ENCODE assay signal across 1 cellular context in the genomic region with DNA sequence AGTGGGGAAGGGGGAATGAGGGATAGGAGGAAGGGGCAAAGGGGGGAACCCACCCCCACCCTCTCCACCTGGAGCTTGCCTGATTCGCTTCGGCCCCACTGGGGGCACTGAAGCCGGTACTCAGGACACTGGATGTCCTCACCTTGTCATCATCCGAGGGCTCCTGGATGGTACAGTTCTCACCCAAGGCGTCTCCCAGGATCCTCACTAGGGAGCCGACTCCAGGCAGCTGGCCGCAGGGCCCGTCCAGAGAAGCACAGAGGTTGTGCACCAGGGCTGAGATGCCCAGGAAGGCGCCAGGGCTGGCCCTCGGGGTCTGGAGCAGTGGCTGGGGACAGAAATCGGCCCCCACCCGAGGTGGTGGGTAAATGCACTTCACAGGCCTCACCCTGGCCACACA.
TF ChIP-seq lines count a peak whose summit lies in the region.

No MANE protein-coding gene starts in this region.

TF ChIP-seq in K562, 482 proteins besides CTCF, POLR2A, EP300 and RAD21 (continued from another document):
- TF ChIP-seq, protein P1, sequence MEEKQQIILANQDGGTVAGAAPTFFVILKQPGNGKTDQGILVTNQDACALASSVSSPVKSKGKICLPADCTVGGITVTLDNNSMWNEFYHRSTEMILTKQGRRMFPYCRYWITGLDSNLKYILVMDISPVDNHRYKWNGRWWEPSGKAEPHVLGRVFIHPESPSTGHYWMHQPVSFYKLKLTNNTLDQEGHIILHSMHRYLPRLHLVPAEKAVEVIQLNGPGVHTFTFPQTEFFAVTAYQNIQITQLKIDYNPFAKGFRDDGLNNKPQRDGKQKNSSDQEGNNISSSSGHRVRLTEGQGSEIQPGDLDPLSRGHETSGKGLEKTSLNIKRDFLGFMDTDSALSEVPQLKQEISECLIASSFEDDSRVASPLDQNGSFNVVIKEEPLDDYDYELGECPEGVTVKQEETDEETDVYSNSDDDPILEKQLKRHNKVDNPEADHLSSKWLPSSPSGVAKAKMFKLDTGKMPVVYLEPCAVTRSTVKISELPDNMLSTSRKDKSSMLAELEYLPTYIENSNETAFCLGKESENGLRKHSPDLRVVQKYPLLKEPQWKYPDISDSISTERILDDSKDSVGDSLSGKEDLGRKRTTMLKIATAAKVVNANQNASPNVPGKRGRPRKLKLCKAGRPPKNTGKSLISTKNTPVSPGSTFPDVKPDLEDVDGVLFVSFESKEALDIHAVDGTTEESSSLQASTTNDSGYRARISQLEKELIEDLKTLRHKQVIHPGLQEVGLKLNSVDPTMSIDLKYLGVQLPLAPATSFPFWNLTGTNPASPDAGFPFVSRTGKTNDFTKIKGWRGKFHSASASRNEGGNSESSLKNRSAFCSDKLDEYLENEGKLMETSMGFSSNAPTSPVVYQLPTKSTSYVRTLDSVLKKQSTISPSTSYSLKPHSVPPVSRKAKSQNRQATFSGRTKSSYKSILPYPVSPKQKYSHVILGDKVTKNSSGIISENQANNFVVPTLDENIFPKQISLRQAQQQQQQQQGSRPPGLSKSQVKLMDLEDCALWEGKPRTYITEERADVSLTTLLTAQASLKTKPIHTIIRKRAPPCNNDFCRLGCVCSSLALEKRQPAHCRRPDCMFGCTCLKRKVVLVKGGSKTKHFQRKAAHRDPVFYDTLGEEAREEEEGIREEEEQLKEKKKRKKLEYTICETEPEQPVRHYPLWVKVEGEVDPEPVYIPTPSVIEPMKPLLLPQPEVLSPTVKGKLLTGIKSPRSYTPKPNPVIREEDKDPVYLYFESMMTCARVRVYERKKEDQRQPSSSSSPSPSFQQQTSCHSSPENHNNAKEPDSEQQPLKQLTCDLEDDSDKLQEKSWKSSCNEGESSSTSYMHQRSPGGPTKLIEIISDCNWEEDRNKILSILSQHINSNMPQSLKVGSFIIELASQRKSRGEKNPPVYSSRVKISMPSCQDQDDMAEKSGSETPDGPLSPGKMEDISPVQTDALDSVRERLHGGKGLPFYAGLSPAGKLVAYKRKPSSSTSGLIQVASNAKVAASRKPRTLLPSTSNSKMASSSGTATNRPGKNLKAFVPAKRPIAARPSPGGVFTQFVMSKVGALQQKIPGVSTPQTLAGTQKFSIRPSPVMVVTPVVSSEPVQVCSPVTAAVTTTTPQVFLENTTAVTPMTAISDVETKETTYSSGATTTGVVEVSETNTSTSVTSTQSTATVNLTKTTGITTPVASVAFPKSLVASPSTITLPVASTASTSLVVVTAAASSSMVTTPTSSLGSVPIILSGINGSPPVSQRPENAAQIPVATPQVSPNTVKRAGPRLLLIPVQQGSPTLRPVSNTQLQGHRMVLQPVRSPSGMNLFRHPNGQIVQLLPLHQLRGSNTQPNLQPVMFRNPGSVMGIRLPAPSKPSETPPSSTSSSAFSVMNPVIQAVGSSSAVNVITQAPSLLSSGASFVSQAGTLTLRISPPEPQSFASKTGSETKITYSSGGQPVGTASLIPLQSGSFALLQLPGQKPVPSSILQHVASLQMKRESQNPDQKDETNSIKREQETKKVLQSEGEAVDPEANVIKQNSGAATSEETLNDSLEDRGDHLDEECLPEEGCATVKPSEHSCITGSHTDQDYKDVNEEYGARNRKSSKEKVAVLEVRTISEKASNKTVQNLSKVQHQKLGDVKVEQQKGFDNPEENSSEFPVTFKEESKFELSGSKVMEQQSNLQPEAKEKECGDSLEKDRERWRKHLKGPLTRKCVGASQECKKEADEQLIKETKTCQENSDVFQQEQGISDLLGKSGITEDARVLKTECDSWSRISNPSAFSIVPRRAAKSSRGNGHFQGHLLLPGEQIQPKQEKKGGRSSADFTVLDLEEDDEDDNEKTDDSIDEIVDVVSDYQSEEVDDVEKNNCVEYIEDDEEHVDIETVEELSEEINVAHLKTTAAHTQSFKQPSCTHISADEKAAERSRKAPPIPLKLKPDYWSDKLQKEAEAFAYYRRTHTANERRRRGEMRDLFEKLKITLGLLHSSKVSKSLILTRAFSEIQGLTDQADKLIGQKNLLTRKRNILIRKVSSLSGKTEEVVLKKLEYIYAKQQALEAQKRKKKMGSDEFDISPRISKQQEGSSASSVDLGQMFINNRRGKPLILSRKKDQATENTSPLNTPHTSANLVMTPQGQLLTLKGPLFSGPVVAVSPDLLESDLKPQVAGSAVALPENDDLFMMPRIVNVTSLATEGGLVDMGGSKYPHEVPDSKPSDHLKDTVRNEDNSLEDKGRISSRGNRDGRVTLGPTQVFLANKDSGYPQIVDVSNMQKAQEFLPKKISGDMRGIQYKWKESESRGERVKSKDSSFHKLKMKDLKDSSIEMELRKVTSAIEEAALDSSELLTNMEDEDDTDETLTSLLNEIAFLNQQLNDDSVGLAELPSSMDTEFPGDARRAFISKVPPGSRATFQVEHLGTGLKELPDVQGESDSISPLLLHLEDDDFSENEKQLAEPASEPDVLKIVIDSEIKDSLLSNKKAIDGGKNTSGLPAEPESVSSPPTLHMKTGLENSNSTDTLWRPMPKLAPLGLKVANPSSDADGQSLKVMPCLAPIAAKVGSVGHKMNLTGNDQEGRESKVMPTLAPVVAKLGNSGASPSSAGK (IDR thresholded peaks at IDR 0.05) = no peak
- TF ChIP-seq, protein P2, sequence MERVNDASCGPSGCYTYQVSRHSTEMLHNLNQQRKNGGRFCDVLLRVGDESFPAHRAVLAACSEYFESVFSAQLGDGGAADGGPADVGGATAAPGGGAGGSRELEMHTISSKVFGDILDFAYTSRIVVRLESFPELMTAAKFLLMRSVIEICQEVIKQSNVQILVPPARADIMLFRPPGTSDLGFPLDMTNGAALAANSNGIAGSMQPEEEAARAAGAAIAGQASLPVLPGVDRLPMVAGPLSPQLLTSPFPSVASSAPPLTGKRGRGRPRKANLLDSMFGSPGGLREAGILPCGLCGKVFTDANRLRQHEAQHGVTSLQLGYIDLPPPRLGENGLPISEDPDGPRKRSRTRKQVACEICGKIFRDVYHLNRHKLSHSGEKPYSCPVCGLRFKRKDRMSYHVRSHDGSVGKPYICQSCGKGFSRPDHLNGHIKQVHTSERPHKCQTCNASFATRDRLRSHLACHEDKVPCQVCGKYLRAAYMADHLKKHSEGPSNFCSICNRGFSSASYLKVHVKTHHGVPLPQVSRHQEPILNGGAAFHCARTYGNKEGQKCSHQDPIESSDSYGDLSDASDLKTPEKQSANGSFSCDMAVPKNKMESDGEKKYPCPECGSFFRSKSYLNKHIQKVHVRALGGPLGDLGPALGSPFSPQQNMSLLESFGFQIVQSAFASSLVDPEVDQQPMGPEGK (CRISPR knock-in tag; IDR thresholded peaks at IDR 0.05; ENCODE audit: borderline replicate concordance) = no peak
- TF ChIP-seq NFXL1 (CRISPR knock-in tag; IDR thresholded peaks at IDR 0.05) (no peak), ZBTB1 (CRISPR knock-in tag; IDR thresholded peaks at IDR 0.05; ENCODE audit: borderline replicate concordance, low read depth) (no peak), ZBTB17 (CRISPR knock-in tag; IDR thresholded peaks at IDR 0.05) (no peak), ZKSCAN8 (CRISPR knock-in tag; IDR thresholded peaks at IDR 0.05) (no peak), SAFB (IDR thresholded peaks at IDR 0.05; ENCODE audit: borderline replicate concordance, low read depth, low read length) (no peak), ZC3H8 (IDR thresholded peaks at IDR 0.05) (no peak), CBX2 (IDR thresholded peaks at IDR 0.05; ENCODE audit: insufficient read depth, low read length, poor library complexity, severe bottlenecking) (no peak), TAF1 (IDR thresholded peaks at IDR 0.05; ENCODE audit: control insufficient read depth, extremely low read depth, insufficient read depth, low read length, severe bottlenecking) (no peak), ARID2 (IDR thresholded peaks at IDR 0.05) (no peak), NFYB (IDR thresholded peaks at IDR 0.05; ENCODE audit: extremely low read depth, insufficient read length) (no peak)
- TF ChIP-seq, protein P3, sequence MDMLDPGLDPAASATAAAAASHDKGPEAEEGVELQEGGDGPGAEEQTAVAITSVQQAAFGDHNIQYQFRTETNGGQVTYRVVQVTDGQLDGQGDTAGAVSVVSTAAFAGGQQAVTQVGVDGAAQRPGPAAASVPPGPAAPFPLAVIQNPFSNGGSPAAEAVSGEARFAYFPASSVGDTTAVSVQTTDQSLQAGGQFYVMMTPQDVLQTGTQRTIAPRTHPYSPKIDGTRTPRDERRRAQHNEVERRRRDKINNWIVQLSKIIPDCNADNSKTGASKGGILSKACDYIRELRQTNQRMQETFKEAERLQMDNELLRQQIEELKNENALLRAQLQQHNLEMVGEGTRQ (CRISPR knock-in tag; IDR thresholded peaks at IDR 0.05) = no peak
- TF ChIP-seq, protein P4, sequence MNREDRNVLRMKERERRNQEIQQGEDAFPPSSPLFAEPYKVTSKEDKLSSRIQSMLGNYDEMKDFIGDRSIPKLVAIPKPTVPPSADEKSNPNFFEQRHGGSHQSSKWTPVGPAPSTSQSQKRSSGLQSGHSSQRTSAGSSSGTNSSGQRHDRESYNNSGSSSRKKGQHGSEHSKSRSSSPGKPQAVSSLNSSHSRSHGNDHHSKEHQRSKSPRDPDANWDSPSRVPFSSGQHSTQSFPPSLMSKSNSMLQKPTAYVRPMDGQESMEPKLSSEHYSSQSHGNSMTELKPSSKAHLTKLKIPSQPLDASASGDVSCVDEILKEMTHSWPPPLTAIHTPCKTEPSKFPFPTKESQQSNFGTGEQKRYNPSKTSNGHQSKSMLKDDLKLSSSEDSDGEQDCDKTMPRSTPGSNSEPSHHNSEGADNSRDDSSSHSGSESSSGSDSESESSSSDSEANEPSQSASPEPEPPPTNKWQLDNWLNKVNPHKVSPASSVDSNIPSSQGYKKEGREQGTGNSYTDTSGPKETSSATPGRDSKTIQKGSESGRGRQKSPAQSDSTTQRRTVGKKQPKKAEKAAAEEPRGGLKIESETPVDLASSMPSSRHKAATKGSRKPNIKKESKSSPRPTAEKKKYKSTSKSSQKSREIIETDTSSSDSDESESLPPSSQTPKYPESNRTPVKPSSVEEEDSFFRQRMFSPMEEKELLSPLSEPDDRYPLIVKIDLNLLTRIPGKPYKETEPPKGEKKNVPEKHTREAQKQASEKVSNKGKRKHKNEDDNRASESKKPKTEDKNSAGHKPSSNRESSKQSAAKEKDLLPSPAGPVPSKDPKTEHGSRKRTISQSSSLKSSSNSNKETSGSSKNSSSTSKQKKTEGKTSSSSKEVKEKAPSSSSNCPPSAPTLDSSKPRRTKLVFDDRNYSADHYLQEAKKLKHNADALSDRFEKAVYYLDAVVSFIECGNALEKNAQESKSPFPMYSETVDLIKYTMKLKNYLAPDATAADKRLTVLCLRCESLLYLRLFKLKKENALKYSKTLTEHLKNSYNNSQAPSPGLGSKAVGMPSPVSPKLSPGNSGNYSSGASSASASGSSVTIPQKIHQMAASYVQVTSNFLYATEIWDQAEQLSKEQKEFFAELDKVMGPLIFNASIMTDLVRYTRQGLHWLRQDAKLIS (CRISPR knock-in tag; IDR thresholded peaks at IDR 0.05) = no peak
